1 cellular context compared by ENCODE assay signal in the genomic region with DNA sequence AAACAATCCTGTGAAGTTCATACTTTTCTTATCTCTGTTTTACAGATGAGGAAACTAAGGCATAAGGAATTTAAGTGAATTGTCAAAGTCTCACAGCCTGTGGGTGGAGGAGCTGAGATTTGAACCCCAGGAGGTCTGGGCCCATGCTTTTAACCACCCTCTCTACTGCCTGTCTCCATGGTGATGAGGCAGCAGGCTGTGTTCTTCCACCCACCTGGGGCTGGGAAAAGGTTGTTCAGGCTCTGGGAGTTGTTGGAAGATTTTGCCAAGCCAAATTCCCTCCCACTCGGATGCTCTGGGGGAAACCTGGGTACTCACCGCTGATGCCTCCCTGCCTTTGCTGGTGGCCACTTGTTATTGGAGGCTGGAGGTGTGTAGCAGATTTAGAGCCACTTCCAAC.
A peak's percentile ranks its signal among the peaks of the same experiment; 100 is the strongest.
TF ChIP-seq lines count a peak whose summit lies in the region.

No MANE protein-coding gene starts in this region.

TF ChIP-seq in K562, 482 proteins besides CTCF, POLR2A, EP300 and RAD21:
- TF ChIP-seq CBFA2T3 (IDR thresholded peaks at IDR 0.05) (0 out of 2 replicates have a peak, but pooled peaks have one; percentile 22), ZFP36 (IDR thresholded peaks at IDR 0.05; ENCODE audit: low read depth, low read length, partially characterized antibody) (no peak)
